ENCODE assay signal across 8 cellular contexts in the genomic region with DNA sequence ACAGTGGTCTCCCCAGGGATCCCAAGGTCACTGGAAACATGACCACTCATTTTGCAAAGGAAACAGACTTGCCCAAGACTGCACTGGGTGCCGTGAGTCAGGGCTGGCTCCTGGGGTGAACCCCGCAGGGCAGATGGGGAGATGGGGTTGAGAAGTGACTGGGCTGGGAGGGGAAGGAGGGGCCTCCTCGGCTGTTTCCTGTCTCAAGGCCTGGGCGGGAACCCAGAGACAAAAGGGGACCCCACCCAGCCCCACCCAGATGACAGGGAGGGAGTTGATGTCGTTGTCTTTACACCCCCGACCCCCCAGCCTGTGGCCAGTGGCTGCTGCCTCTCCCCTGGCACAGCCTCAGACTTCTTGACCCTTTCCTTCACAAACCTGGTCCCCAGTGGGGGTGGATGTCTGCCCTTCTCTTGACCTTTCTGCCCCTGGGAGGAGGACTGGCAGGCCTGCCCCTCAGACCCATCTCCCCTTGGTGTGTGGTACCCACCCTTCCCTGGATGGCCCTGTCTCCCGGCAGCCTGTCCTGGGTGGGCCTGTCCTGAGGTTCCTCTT. TPM values are rescaled to one million over a fixed set of nuclear protein-coding genes. Genes with fewer than 3 reads are reported as not detected.
A peak's percentile ranks its signal among the peaks of the same experiment; 100 is the strongest.
DNase-seq lines count a peak whose midpoint lies in the region; ATAC-seq and TF ChIP-seq lines count a peak whose summit lies in the region.

No MANE protein-coding gene starts in this region.

- H3K27ac ChIP-seq in foreskin keratinocyte (no peak overlapping the region), SK-N-SH (ENCODE audit: low read depth in 2 of 2, low read length in 1 of 2) (no peak overlapping the region)

- H3K79me2 ChIP-seq in SK-N-SH (ENCODE audit: insufficient read depth): no peaks in the 10 kb centered on the region

- H3K27me3 ChIP-seq in foreskin keratinocyte: peaks cover 13% of the 10 kb centered on the region
- H3K27me3 ChIP-seq in SK-N-SH (ENCODE audit: insufficient read depth): no peaks in the 10 kb centered on the region

- no peaks in the 10 kb centered on the region for H3K9me3 Mint-ChIP-seq in stimulated activated naive CD8-positive, alpha-beta T cell treated with anti-CD3 and anti-CD28 coated beads, Interleukin-15, amount 100 ng/mL, for 72 hours

- TF ChIP-seq CTCF in foreskin keratinocyte (conservative IDR thresholded peaks at IDR 0.05) (no peak), SK-N-SH (IDR thresholded peaks at IDR 0.05) (no peak)

- DNase-seq in HUDEP-2 (lab: John Stamatoyannopoulos, UW; ENCODE audit: unreplicated experiment in 76 of 76) (peak in 48 of 76 experiments; percentile 5 to 64 (median 34)), foreskin keratinocyte (no peak), SK-N-SH (no peak), NCI-H1694 (lab: John Stamatoyannopoulos, UW) (no peak), NCI-H2107 treated with DMSO at 0.1 percent for 48 hours (lab: John Stamatoyannopoulos, UW; ENCODE audit: unreplicated experiment) (no peak)
- DNase-seq in activated CD4-positive, alpha-beta T cell treated with anti-CD3 and anti-CD28 coated beads, Interleukin-2, amount 50 U/mL, for 48 hours: peak; percentile 85 to 89
- peak; percentile 69 to 85 for DNase-seq in stimulated activated naive CD8-positive, alpha-beta T cell treated with anti-CD3 and anti-CD28 coated beads, Interleukin-15, amount 100 ng/mL, for 72 hours

- ATAC-seq in foreskin keratinocyte (peak; percentile 50), HG03108 (IDR thresholded peaks at IDR 0.05; ENCODE audit: unreplicated experiment) (no peak)
- peak; percentile 45 for ATAC-seq in stimulated activated naive CD8-positive, alpha-beta T cell treated with anti-CD3 and anti-CD28 coated beads, Interleukin-15, amount 100 ng/mL, for 72 hours

- H3K4me3 Mint-ChIP-seq in stimulated activated naive CD8-positive, alpha-beta T cell treated with anti-CD3 and anti-CD28 coated beads, Interleukin-15, amount 100 ng/mL, for 72 hours: peak overlapping the region; percentile 96 to 100

- peak overlapping the region; percentile 100 for H3K27ac Mint-ChIP-seq in stimulated activated naive CD8-positive, alpha-beta T cell treated with anti-CD3 and anti-CD28 coated beads, Interleukin-15, amount 100 ng/mL, for 72 hours

- no peak overlapping the region for H3K4me3 ChIP-seq in SK-N-SH (ENCODE audit: low read depth in 2 of 2, low read length in 1 of 2)

- no peak overlapping the region for H3K9ac ChIP-seq in SK-N-SH

- peaks cover 18% of the 10 kb centered on the region for H3F3A ChIP-seq in SK-N-SH (replicated peaks; ENCODE audit: insufficient read depth)

- POLR2A ChIA-PET in SK-N-SH (lab: Yijun Ruan, JAX): no interaction called here

- no peak for TF ChIP-seq RAD21 in SK-N-SH (IDR thresholded peaks at IDR 0.05; ENCODE audit: low read length)

- no peak overlapping the region for H3K4me2 ChIP-seq in SK-N-SH

- no peaks in the 10 kb centered on the region for H3K9me3 ChIP-seq in SK-N-SH

- H4K20me1 ChIP-seq in SK-N-SH (ENCODE audit: insufficient read depth): no peaks in the 10 kb centered on the region

- H3K27me3 Mint-ChIP-seq in stimulated activated naive CD8-positive, alpha-beta T cell treated with anti-CD3 and anti-CD28 coated beads, Interleukin-15, amount 100 ng/mL, for 72 hours: no peaks in the 10 kb centered on the region

- H3K4me1 Mint-ChIP-seq in stimulated activated naive CD8-positive, alpha-beta T cell treated with anti-CD3 and anti-CD28 coated beads, Interleukin-15, amount 100 ng/mL, for 72 hours: peaks cover 93% of the 10 kb centered on the region

- WGBS in SK-N-SH (ENCODE audit: low lambda C conversion rate): 79% methylated on average over 7 of the region's 7 CpGs

- no peak overlapping the region for H2AFZ ChIP-seq in SK-N-SH (ENCODE audit: low read depth)

- TF ChIP-seq EP300 in SK-N-SH (IDR thresholded peaks at IDR 0.05; ENCODE audit: borderline replicate concordance in 1 of 2, low read depth in 1 of 2, low read length in 1 of 2): no peak

- CTCF ChIA-PET in SK-N-SH (lab: Yijun Ruan, JAX): interaction anchor here (1.2 to 2.4 kb wide), 5 partner anchors 10 to 159 kb away, joined by 3 to 9 read pairs (median 6); no protein-coding TSS in a partner anchor

- peaks cover 6 to 19% of the 10 kb centered on the region in 2 experiments for H3K36me3 ChIP-seq in SK-N-SH (replicated peaks in 1 of 2; ENCODE audit: control insufficient read depth in 1 of 2, insufficient read depth in 2 of 2, low read length in 1 of 2)

- no peaks in the 10 kb centered on the region for H3K9me2 ChIP-seq in SK-N-SH

- H3K4me1 ChIP-seq in foreskin keratinocyte: peaks cover 15% of the 10 kb centered on the region
- no peaks in the 10 kb centered on the region for H3K4me1 ChIP-seq in SK-N-SH (ENCODE audit: control insufficient read depth in 1 of 2, insufficient read depth in 2 of 2, low read depth in 1 of 2, low read length in 1 of 2)

TF ChIP-seq in SK-N-SH, 30 proteins besides CTCF, POLR2A, EP300 and RAD21 (continues in another document):
- TF ChIP-seq JUND (IDR thresholded peaks at IDR 0.05): no peak
- no peak for TF ChIP-seq ZBTB33 (IDR thresholded peaks at IDR 0.05; ENCODE audit: borderline replicate concordance, low read depth)
- no peak for TF ChIP-seq SMC3 (IDR thresholded peaks at IDR 0.05; ENCODE audit: low read depth, low read length)
- TF ChIP-seq FOXM1 (IDR thresholded peaks at IDR 0.05; ENCODE audit: low read depth): no peak
- TF ChIP-seq MAX (IDR thresholded peaks at IDR 0.05; ENCODE audit: low read depth): no peak
- TF ChIP-seq USF1 (IDR thresholded peaks at IDR 0.05; ENCODE audit: borderline replicate concordance, low read depth): no peak
- TF ChIP-seq MEF2A (IDR thresholded peaks at IDR 0.05; ENCODE audit: borderline replicate concordance, low read depth): no peak
- no peak for TF ChIP-seq EZH2phosphoT487 (IDR thresholded peaks at IDR 0.05; ENCODE audit: borderline replicate concordance, low read depth)
- no peak for TF ChIP-seq ELF1 (IDR thresholded peaks at IDR 0.05)
- TF ChIP-seq YY1 (IDR thresholded peaks at IDR 0.05; ENCODE audit: low read depth): no peak
- no peak for TF ChIP-seq NFIC (IDR thresholded peaks at IDR 0.05; ENCODE audit: borderline replicate concordance)
- no peak for TF ChIP-seq TCF12 (IDR thresholded peaks at IDR 0.05)
- TF ChIP-seq RFX5 (IDR thresholded peaks at IDR 0.05; ENCODE audit: low read length): no peak
- no peak for TF ChIP-seq IRF3 (IDR thresholded peaks at IDR 0.05; ENCODE audit: low read depth, low read length)

RNA-seq across cellular contexts. Expression of gene MYO1G, which starts 1.4 kb away (rescaled TPM):
- total RNA-seq in foreskin keratinocyte: 0.04 and 0.10 TPM in 2 replicates
- polyA plus RNA-seq in foreskin keratinocyte (0.08 TPM in 1 of 2 replicates, not detected in the other), SK-N-SH (2012; rRNA removed) (0.05 and 0.10 TPM in 2 replicates)
- polyA plus RNA-seq in SK-N-SH (2012; cell fraction: cytosol; rRNA removed): 0.01 TPM in 2 replicates
- polyA plus RNA-seq in SK-N-SH (2012; cell fraction: nucleus; rRNA removed): 0.24 and 0.26 TPM in 2 replicates

RNA-seq across cellular contexts. Expression of gene CCM2, which starts 22.6 kb away (rescaled TPM):
- total RNA-seq in foreskin keratinocyte: 65.4 and 68.9 TPM in 2 replicates
- polyA plus RNA-seq in foreskin keratinocyte: 84.0 and 86.5 TPM in 2 replicates
- 65.6 and 83.2 TPM in 2 replicates for polyA plus RNA-seq in SK-N-SH (2012; rRNA removed)
- 46.0 and 71.9 TPM in 2 replicates for polyA plus RNA-seq in SK-N-SH (2012; cell fraction: cytosol; rRNA removed)
- polyA plus RNA-seq in SK-N-SH (2012; cell fraction: nucleus; rRNA removed): 81.6 and 98.7 TPM in 2 replicates

Comparison
In these comparisons a context has a peak if more than half of its experiments do, and no peak if none do; other contexts are left out.
1. DNase-seq: peak in HUDEP-2 (48 of 76), activated CD4-positive, alpha-beta T cell treated with anti-CD3 and anti-CD28 coated beads, Interleukin-2, amount 50 U/mL, for 48 hours (2 of 2) and stimulated activated naive CD8-positive, alpha-beta T cell treated with anti-CD3 and anti-CD28 coated beads, Interleukin-15, amount 100 ng/mL, for 72 hours (2 of 2); none in foreskin keratinocyte (0 of 2), SK-N-SH (single experiment), NCI-H1694 (single experiment) and NCI-H2107 treated with DMSO at 0.1 percent for 48 hours (single experiment).